Comparison of ENCODE assay signal across 7 cellular contexts in genomic region chr12:33786532-33786931, GRCh38.
"Had no signal": no experiment of that assay in that cellular context is flagged by ENCODE, and none has a peak within 500 bp of the region (broad histone marks: within the 10 kb centered on the region; RNA-seq: fewer than 3 reads in every experiment).

No MANE protein-coding gene starts in this region.

- H3K27ac ChIP-seq: HL-60 had no signal

- FAIRE-seq: HTR-8/SVneo, K562 had no signal

- H3K27ac Mint-ChIP-seq: IgD-negative memory B cell had no signal

- H3K4me3 ChIP-seq: K562 had no signal

- ATAC-seq: K562 had no signal

- H3K27me3 Mint-ChIP-seq: IgD-negative memory B cell had no signal

- H3K4me1 Mint-ChIP-seq: IgD-negative memory B cell had no signal

- DNase-seq: IMR-90, KBM-7, KG1 had no signal

- H3K4me3 Mint-ChIP-seq: IgD-negative memory B cell had no signal
